8 cellular contexts compared by ENCODE assay signal in the genomic region with DNA sequence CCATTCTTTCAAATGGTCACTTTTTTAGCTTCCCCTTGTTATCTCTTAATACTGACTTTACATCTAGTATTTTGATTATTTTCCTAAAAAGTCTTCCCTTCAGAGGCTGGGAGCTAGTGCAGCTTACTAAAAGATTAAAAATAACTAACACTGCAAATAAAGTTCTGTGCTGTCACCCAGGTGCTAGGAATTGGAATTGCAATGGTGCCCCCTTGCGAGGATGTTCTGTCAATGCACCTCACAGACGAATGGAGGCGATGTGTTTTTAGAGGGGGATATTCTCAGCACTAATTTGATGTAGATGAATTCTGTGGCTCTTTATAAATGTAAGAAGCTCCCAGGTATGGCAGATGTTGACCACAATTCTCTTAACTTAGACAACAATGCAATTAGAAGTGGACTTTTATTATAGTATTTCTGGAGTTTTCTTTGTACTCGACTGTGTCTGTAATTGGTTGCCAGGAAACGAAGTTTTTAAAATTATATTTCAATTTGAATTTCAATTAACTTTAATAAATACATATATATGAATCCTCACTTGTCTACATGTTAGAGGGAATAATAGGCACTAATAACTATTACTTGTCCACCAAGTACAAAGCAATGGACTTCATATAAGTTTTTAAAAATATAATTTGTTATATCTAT. TPM values are rescaled to one million over a fixed set of nuclear protein-coding genes. Genes with fewer than 3 reads are reported as not detected.
DNase-seq lines count a peak whose midpoint lies in the region; ATAC-seq and TF ChIP-seq lines count a peak whose summit lies in the region.

No MANE protein-coding gene starts in this region.

- no peak overlapping the region for H3K4me3 ChIP-seq in body of pancreas

- H3K27me3 Mint-ChIP-seq in T-cell: peaks cover 0 to 5% of the 10 kb centered on the region in 2 donors

- no peaks in the 10 kb centered on the region for H3K27me3 ChIP-seq in body of pancreas

- H3K36me3 Mint-ChIP-seq in T-cell: no peaks in the 10 kb centered on the region

- ATAC-seq in T-cell (replicated peaks in 1 of 4): peak in 1 of 4 experiments; percentile 42
- peak; percentile 66 for ATAC-seq in body of pancreas
- ATAC-seq in HG02571 (IDR thresholded peaks at IDR 0.05; ENCODE audit: unreplicated experiment): no peak

- CTCF ChIA-PET in T-cell (lab: Charles Lee): interaction anchor here (0.6 to 4.5 kb wide), 20 partner anchors 8 to 1224 kb away, joined by 3 to 99 read pairs (median 4); no protein-coding TSS in a partner anchor

- H3K27ac Mint-ChIP-seq in T-cell: no peak overlapping the region

- intact Hi-C loops in body of pancreas (cut with DNase I): no loop called here

- H3K4me1 ChIP-seq in body of pancreas: no peaks in the 10 kb centered on the region

- DNase-seq in ELF-1 (ENCODE audit: low read depth, low spot score): peak; percentile 46
- peak; percentile 60 for DNase-seq in GM20000 (ENCODE audit: low spot score)
- DNase-seq in HS-27A (ENCODE audit: low read depth): peak; percentile 30
- DNase-seq in T-cell: peak in 31 of 34 experiments; percentile 5 to 43 (median 28)
- peak; percentile 23 to 52 (median 35) for DNase-seq in body of pancreas
- peak; percentile 83 for DNase-seq in iPS-NIHi7 (ENCODE audit: extremely low spot score)
- peak; percentile 10 to 23 for DNase-seq in stimulated activated CD4-positive, alpha-beta T cell treated with anti-CD3 and anti-CD28 coated beads, Interleukin-15, amount 100 ng/mL, for 48 hours (ENCODE audit: low read depth in 2 of 2)

- 21 to 24% methylated on average over 5 of the region's 5 CpGs for WGBS in body of pancreas, 2 donors

- H3K4me3 Mint-ChIP-seq in T-cell: no peak overlapping the region

- no peak overlapping the region for H3K27ac ChIP-seq in body of pancreas

- no peaks in the 10 kb centered on the region for H3K4me1 Mint-ChIP-seq in T-cell

- no peaks in the 10 kb centered on the region for H3K9me3 ChIP-seq in body of pancreas

- H3K9me3 Mint-ChIP-seq in T-cell: no peaks in the 10 kb centered on the region

- TF ChIP-seq CTCF in GM20000 (IDR thresholded peaks at IDR 0.05; ENCODE audit: extremely low read depth, missing control alignments) (peak; percentile 83), body of pancreas (IDR thresholded peaks at IDR 0.05) (peak; percentile 68 to 84 (median 72))

- no peak for TF ChIP-seq POLR2A in body of pancreas (IDR thresholded peaks at IDR 0.05)

- H3K36me3 ChIP-seq in body of pancreas (replicated peaks in 1 of 2; ENCODE audit: insufficient read depth in 1 of 2, low read depth in 2 of 2): no peaks in the 10 kb centered on the region

- POLR2A ChIA-PET in T-cell (lab: Charles Lee): no interaction called here

RNA-seq across cellular contexts. Expression of a gene that starts 22.0 kb away (rescaled TPM):
- not detected for total RNA-seq in T-cell
- total RNA-seq in body of pancreas: 1 to 10 TPM in 1 of 2 donors, under 1 TPM in 1; 0.78 to 2.6 TPM

Comparison
In these comparisons a context has a peak if more than half of its experiments do, and no peak if none do; other contexts are left out.
1. DNase-seq: peak in every context shown above with its lines; median percentile 83 in iPS-NIHi7; 60 in GM20000; 46 in ELF-1; 35 in body of pancreas; 30 in HS-27A; 28 in T-cell; 16 in stimulated activated CD4-positive, alpha-beta T cell treated with anti-CD3 and anti-CD28 coated beads, Interleukin-15, amount 100 ng/mL, for 48 hours.